ENCODE assay signal across 10 cellular contexts in genomic region chr12:114684870-114685273, GRCh38. TPM values are rescaled to one million over a fixed set of nuclear protein-coding genes. Genes with fewer than 3 reads are reported as not detected.
DNase-seq lines count a peak whose midpoint lies in the region; ATAC-seq, FAIRE-seq and TF ChIP-seq lines count a peak whose summit lies in the region.
"Had no signal": no experiment of that assay in that cellular context is flagged by ENCODE, and none has a peak within 500 bp of the region (broad histone marks: within the 10 kb centered on the region; RNA-seq: fewer than 3 reads in every experiment).

No MANE protein-coding gene starts in this region.

- H3K27me3 ChIP-seq in right atrium auricular region (peaks cover 6 to 27% of the 10 kb centered on the region in 2 donors), rectal smooth muscle tissue (ENCODE audit: control insufficient read depth, insufficient read depth, low read length) (peaks cover 25% of the 10 kb centered on the region)

- peak overlapping the region; percentile 90 to 93 for H3K27ac ChIP-seq in right atrium auricular region
- peak overlapping the region; percentile 62 for H3K27ac ChIP-seq in rectal smooth muscle tissue (ENCODE audit: low read depth, low read length)
- H3K27ac ChIP-seq: HL-60 had no signal

- peak; percentile 8 for DNase-seq in SW480 (ENCODE audit: low spot score)
- no peak for DNase-seq in right atrium auricular region (ENCODE audit: low spot score)
- DNase-seq in epidermal melanocyte (ENCODE audit: insufficient read length, low spot score), result no peak
- DNase-seq in RCC 7860 (ENCODE audit: low spot score), result no peak

- H3K4me1 ChIP-seq in ES-I3 (ENCODE audit: insufficient read depth, low read length) (peaks cover 26% of the 10 kb centered on the region), right atrium auricular region (peaks cover 0 to 19% of the 10 kb centered on the region in 2 donors), rectal smooth muscle tissue (ENCODE audit: control insufficient read depth, insufficient read depth, low read length) (no peaks in the 10 kb centered on the region)

- H3K9me3 ChIP-seq in ES-I3 (ENCODE audit: control insufficient read depth, insufficient read depth, low read length), result no peaks in the 10 kb centered on the region
- H3K9me3 ChIP-seq in right atrium auricular region, result no peaks in the 10 kb centered on the region

- no peak for ATAC-seq in HG02973 (IDR thresholded peaks at IDR 0.05; ENCODE audit: unreplicated experiment)
- ATAC-seq in GM21576 (IDR thresholded peaks at IDR 0.05; ENCODE audit: unreplicated experiment), result no peak

- H3K4me3 ChIP-seq in right atrium auricular region (peak overlapping the region; percentile 58 to 67), rectal smooth muscle tissue (ENCODE audit: low read length) (peak overlapping the region; percentile 79)

- TF ChIP-seq CTCF in right atrium auricular region (IDR thresholded peaks at IDR 0.05), result no peak

- FAIRE-seq in RCC 7860 (lab: Jason Lieb, UNC), result no peak

- H3K9ac ChIP-seq in ES-I3 (ENCODE audit: low read depth, low read length), result peak overlapping the region; percentile 73; the same call in 1 of the 2 replicates
- no peak overlapping the region for H3K9ac ChIP-seq in rectal smooth muscle tissue (ENCODE audit: low read length)

- H3K36me3 ChIP-seq in ES-I3 (ENCODE audit: insufficient read depth, low read length) (no peaks in the 10 kb centered on the region), right atrium auricular region (no peaks in the 10 kb centered on the region), rectal smooth muscle tissue (ENCODE audit: control insufficient read depth, insufficient read depth, low read length) (no peaks in the 10 kb centered on the region)

RNA-seq across cellular contexts. Expression of gene TBX3, which starts 0.9 kb away (rescaled TPM):
- 10 to 100 TPM in 1 of 2 donors, 1 to 10 TPM in 1; 6.1 to 16.1 TPM for total RNA-seq in right atrium auricular region
- total RNA-seq: T-helper 1 cell treated with Interleukin-12 subunit alpha and Interleukin-12 subunit beta and Interleukin-4 antibody, amounts not matched to agents 30 ng/mL and 1 ng/mL, for 36 hours had no signal
